ENCODE assay signal across 29 cellular contexts in the genomic region with DNA sequence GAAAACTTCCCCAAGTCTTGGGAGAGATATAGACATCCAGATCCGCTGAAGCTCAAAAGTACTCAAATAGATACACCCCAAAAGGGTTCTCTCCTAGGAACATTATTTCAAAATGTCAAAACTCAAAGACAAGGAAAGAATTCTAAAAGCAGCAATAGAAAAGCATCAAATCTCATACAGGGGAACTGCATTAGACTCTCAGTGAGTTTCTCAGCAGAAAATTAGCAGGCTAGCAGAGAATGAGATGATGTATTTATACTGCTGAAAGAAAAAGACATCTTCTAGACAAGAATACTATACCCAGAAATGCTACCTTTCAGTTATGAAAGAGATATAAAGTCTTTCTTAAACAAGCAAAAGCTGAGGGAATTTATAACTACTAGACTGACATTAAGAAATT.
DNase-seq lines count a peak whose midpoint lies in the region; ATAC-seq and TF ChIP-seq lines count a peak whose summit lies in the region.
"Had no signal": no experiment of that assay in that cellular context is flagged by ENCODE, and none has a peak within 500 bp of the region (broad histone marks: within the 10 kb centered on the region; RNA-seq: fewer than 3 reads in every experiment).

No MANE protein-coding gene starts in this region.

- WGBS in mesendoderm (ENCODE audit: extremely low coverage, insufficient coverage, low lambda C conversion rate): no CpG with 5 or more reads among the region's 1 CpG

- intact Hi-C loops in posterior vena cava (cut with DNase I): no loop called here

- no peak overlapping the region for H3K18ac ChIP-seq in mesendoderm (ENCODE audit: low read length)

- no peak for TF ChIP-seq CTCF in HEK293 (tag by site-specific recombination; IDR thresholded peaks at IDR 0.05)

- H3K23ac ChIP-seq in mesendoderm (ENCODE audit: low read length): no peak overlapping the region

- no peak overlapping the region for H3K4ac ChIP-seq in mesendoderm (ENCODE audit: low read depth, low read length)

- peaks cover 2% of the 10 kb centered on the region; the same call in 1 of the 2 replicates for H3K9me3 ChIP-seq in HEK293 (ENCODE audit: control insufficient read depth, insufficient read depth, low read depth, low read length)
- H3K9me3 ChIP-seq: A549, BE2C had no signal

- H2BK120ac ChIP-seq in mesendoderm (ENCODE audit: low read depth, low read length): no peak overlapping the region

- no peak overlapping the region for H3K9ac ChIP-seq in mesendoderm (ENCODE audit: low read length)
- H3K9ac ChIP-seq: BLaER1; BLaER1 treated with 17β-estradiol and CSF1 and Interleukin-3, amounts not matched to agents 10 nM and 100 nM had no signal

- H3K27ac ChIP-seq in HEK293 (ENCODE audit: extremely low read depth, low read depth, low read length) (no peak overlapping the region), mesendoderm (ENCODE audit: low read depth, low read length) (no peak overlapping the region)
- H3K27ac ChIP-seq: 22Rv1; A549; BLaER1; BLaER1 treated with 17β-estradiol and CSF1 and Interleukin-3, amounts not matched to agents 10 nM and 100 nM; C4-2B had no signal

- no peak overlapping the region for H3K56ac ChIP-seq in mesendoderm (ENCODE audit: low read length)

- H4K8ac ChIP-seq in mesendoderm (ENCODE audit: low read depth, low read length): no peak overlapping the region

- no peaks in the 10 kb centered on the region for H3K36me3 ChIP-seq in HEK293 (ENCODE audit: control insufficient read depth in 2 of 2, insufficient read depth in 1 of 2, low read length in 2 of 2)
- H3K36me3 ChIP-seq in mesendoderm (ENCODE audit: control insufficient read depth, insufficient read depth, low read length): no peaks in the 10 kb centered on the region
- H3K36me3 ChIP-seq: BE2C; BLaER1; BLaER1 treated with 17β-estradiol and CSF1 and Interleukin-3, amounts not matched to agents 10 nM and 100 nM had no signal

- POLR2A ChIA-PET in HEK293 (lab: Yijun Ruan, JAX): no interaction called here

- no peak overlapping the region for H4K5ac ChIP-seq in mesendoderm (ENCODE audit: low read length)

- no peaks in the 10 kb centered on the region for H3K79me2 ChIP-seq in mesendoderm (ENCODE audit: control insufficient read depth, insufficient read depth, low read length)

- H2BK5ac ChIP-seq in mesendoderm (ENCODE audit: low read length): no peak overlapping the region

- CTCF ChIA-PET in HEK293 (lab: Yijun Ruan, JAX): no interaction called here

- no peak overlapping the region for H3K4me3 ChIP-seq in HEK293 (ENCODE audit: low read depth, low read length)
- H3K4me3 ChIP-seq in mesendoderm (ENCODE audit: low read length): no peak overlapping the region
- H3K4me3 ChIP-seq: A549; BLaER1; BLaER1 treated with 17β-estradiol and CSF1 and Interleukin-3, amounts not matched to agents 10 nM and 100 nM had no signal

- H3K4me1 ChIP-seq in HEK293 (ENCODE audit: control insufficient read depth, insufficient read depth, low read length) (no peaks in the 10 kb centered on the region), mesendoderm (ENCODE audit: control insufficient read depth, low read depth, low read length) (no peaks in the 10 kb centered on the region)
- H3K4me1 ChIP-seq: A549; BE2C; BLaER1; BLaER1 treated with 17β-estradiol and CSF1 and Interleukin-3, amounts not matched to agents 10 nM and 100 nM; Caco-2 had no signal

- no peaks in the 10 kb centered on the region for H3K27me3 ChIP-seq in mesendoderm (ENCODE audit: insufficient read depth, low read length, poor library complexity)
- H3K27me3 ChIP-seq: BE2C; BLaER1; BLaER1 treated with 17β-estradiol and CSF1 and Interleukin-3, amounts not matched to agents 10 nM and 100 nM had no signal

- no peak overlapping the region for H2BK15ac ChIP-seq in mesendoderm (replicated peaks; ENCODE audit: low read depth)

- ATAC-seq in SK-N-SH treated with all-trans-retinoic acid at 6 μM for 48 hours: no peak
- ATAC-seq: A549; CD8-positive, alpha-beta T cell had no signal

- DNase-seq in mesendoderm (peak; percentile 1), posterior vena cava (ENCODE audit: low spot score) (no peak)
- DNase-seq: 8988T; ACHN; AML-193; BE2C; C1 segment of cervical spinal cord; Caco-2; Calu3; CD4-positive, alpha-beta memory T cell; CD4-positive, alpha-beta T cell; CD4-positive, CD25-positive, alpha-beta regulatory T cell; CD8-positive, alpha-beta memory T cell; CD8-positive, alpha-beta T cell; COR-L47; DMS 273 treated with DMSO at 0.1 percent for 48 hours; DMS153; DMS53; DMS79; DMS79 treated with DMSO at 0.1 percent for 48 hours; DND-41; EL had no signal

- no peak overlapping the region for H2AK5ac ChIP-seq in mesendoderm (ENCODE audit: low read length)

- no peaks in the 10 kb centered on the region for H3K79me1 ChIP-seq in mesendoderm (ENCODE audit: low read length)

- no peak overlapping the region for H3K4me2 ChIP-seq in mesendoderm (ENCODE audit: low read length)
- H3K4me2 ChIP-seq: A549; BLaER1; BLaER1 treated with 17β-estradiol and CSF1 and Interleukin-3, amounts not matched to agents 10 nM and 100 nM had no signal

TF ChIP-seq in HEK293, 187 proteins besides CTCF, POLR2A, EP300 and RAD21 (continues in another document):
- TF ChIP-seq ZNF654 (tag by site-specific recombination; IDR thresholded peaks at IDR 0.05; ENCODE audit: low read depth): no peak
- no peak for TF ChIP-seq ZNF16 (tag by site-specific recombination; IDR thresholded peaks at IDR 0.05; ENCODE audit: low read depth)
- 0 out of 2 replicates have a peak, but pooled peaks have one; percentile 51 for TF ChIP-seq TRIM28 (IDR thresholded peaks at IDR 0.05; ENCODE audit: borderline replicate concordance, low read length)
- no peak for TF ChIP-seq PRDM1 (tag by site-specific recombination; IDR thresholded peaks at IDR 0.05)
- TF ChIP-seq GLI2 (tag by site-specific recombination; IDR thresholded peaks at IDR 0.05; ENCODE audit: borderline replicate concordance, low read depth): no peak
- TF ChIP-seq, protein P1, sequence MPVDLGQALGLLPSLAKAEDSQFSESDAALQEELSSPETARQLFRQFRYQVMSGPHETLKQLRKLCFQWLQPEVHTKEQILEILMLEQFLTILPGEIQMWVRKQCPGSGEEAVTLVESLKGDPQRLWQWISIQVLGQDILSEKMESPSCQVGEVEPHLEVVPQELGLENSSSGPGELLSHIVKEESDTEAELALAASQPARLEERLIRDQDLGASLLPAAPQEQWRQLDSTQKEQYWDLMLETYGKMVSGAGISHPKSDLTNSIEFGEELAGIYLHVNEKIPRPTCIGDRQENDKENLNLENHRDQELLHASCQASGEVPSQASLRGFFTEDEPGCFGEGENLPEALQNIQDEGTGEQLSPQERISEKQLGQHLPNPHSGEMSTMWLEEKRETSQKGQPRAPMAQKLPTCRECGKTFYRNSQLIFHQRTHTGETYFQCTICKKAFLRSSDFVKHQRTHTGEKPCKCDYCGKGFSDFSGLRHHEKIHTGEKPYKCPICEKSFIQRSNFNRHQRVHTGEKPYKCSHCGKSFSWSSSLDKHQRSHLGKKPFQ (tag by site-specific recombination; IDR thresholded peaks at IDR 0.05): no peak

TF ChIP-seq in SK-N-SH treated with all-trans-retinoic acid at 6 μM for 48 hours, 23 proteins besides CTCF, POLR2A, EP300 and RAD21 (continues in another document):
- TF ChIP-seq ISL1 (CRISPR knock-in tag; IDR thresholded peaks at IDR 0.05) (no peak), ZC3H10 (CRISPR knock-in tag; IDR thresholded peaks at IDR 0.05) (no peak), GLIS3 (CRISPR knock-in tag; IDR thresholded peaks at IDR 0.05) (no peak), ZNF8 (CRISPR knock-in tag; IDR thresholded peaks at IDR 0.05) (no peak), TCF4 (CRISPR knock-in tag; IDR thresholded peaks at IDR 0.05; ENCODE audit: borderline replicate concordance) (no peak), ESRRG (CRISPR knock-in tag; IDR thresholded peaks at IDR 0.05) (no peak)
- TF ChIP-seq, protein P2, sequence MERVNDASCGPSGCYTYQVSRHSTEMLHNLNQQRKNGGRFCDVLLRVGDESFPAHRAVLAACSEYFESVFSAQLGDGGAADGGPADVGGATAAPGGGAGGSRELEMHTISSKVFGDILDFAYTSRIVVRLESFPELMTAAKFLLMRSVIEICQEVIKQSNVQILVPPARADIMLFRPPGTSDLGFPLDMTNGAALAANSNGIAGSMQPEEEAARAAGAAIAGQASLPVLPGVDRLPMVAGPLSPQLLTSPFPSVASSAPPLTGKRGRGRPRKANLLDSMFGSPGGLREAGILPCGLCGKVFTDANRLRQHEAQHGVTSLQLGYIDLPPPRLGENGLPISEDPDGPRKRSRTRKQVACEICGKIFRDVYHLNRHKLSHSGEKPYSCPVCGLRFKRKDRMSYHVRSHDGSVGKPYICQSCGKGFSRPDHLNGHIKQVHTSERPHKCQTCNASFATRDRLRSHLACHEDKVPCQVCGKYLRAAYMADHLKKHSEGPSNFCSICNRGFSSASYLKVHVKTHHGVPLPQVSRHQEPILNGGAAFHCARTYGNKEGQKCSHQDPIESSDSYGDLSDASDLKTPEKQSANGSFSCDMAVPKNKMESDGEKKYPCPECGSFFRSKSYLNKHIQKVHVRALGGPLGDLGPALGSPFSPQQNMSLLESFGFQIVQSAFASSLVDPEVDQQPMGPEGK (CRISPR knock-in tag; IDR thresholded peaks at IDR 0.05; ENCODE audit: borderline replicate concordance): no peak
- TF ChIP-seq, protein P3, sequence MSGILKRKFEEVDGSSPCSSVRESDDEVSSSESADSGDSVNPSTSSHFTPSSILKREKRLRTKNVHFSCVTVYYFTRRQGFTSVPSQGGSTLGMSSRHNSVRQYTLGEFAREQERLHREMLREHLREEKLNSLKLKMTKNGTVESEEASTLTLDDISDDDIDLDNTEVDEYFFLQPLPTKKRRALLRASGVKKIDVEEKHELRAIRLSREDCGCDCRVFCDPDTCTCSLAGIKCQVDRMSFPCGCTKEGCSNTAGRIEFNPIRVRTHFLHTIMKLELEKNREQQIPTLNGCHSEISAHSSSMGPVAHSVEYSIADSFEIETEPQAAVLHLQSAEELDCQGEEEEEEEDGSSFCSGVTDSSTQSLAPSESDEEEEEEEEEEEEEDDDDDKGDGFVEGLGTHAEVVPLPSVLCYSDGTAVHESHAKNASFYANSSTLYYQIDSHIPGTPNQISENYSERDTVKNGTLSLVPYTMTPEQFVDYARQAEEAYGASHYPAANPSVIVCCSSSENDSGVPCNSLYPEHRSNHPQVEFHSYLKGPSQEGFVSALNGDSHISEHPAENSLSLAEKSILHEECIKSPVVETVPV (CRISPR knock-in tag; IDR thresholded peaks at IDR 0.05): no peak
